ENCODE assay signal across 13 cellular contexts in genomic region chr3:58042947-58043707, GRCh38. TPM values are rescaled to one million over a fixed set of nuclear protein-coding genes. Genes with fewer than 3 reads are reported as not detected.
A peak's percentile ranks its signal among the peaks of the same experiment; 100 is the strongest.
DNase-seq lines count a peak whose midpoint lies in the region; ATAC-seq and TF ChIP-seq lines count a peak whose summit lies in the region.
"Had no signal": no experiment of that assay in that cellular context is flagged by ENCODE, and none has a peak within 500 bp of the region (broad histone marks: within the 10 kb centered on the region; RNA-seq: fewer than 3 reads in every experiment).

No MANE protein-coding gene starts in this region.

- H3K4me1 Mint-ChIP-seq in activated CD8-positive, alpha-beta memory T cell treated with anti-CD3 and anti-CD28 coated beads, Interleukin-2, amount 10 ng/mL, durations not matched to agents 7 days and 5 days: peaks cover 31% of the 10 kb centered on the region

- peaks cover 22% of the 10 kb centered on the region for H3K27me3 Mint-ChIP-seq in activated CD8-positive, alpha-beta memory T cell treated with anti-CD3 and anti-CD28 coated beads, Interleukin-2, amount 10 ng/mL, durations not matched to agents 7 days and 5 days
- H3K27me3 Mint-ChIP-seq: activated naive CD8-positive, alpha-beta T cell treated with anti-CD3 and anti-CD28 coated beads, Interleukin-2, amount 50 U/mL, for 24 hours had no signal

- H3K27me3 ChIP-seq in breast epithelium (no peaks in the 10 kb centered on the region), lower lobe of right lung (ENCODE audit: low read depth) (no peaks in the 10 kb centered on the region), transverse colon (no peaks in the 10 kb centered on the region)

- CTCF ChIA-PET in HEK293 (lab: Yijun Ruan, JAX): no interaction called here
- CTCF ChIA-PET in activated CD8-positive, alpha-beta memory T cell treated with anti-CD3 and anti-CD28 coated beads, Interleukin-2, amount 10 ng/mL, durations not matched to agents 7 days and 5 days (lab: Charles Lee): interaction anchor here (0.6 kb wide), 1 partner anchor 268 kb away, joined by 3 read pairs; no protein-coding TSS in a partner anchor

- DNase-seq in breast epithelium (ENCODE audit: low spot score in 2 of 2): no peak
- no peak for DNase-seq in lower lobe of right lung
- DNase-seq in transverse colon: no peak
- no peak for DNase-seq in activated CD8-positive, alpha-beta memory T cell treated with anti-CD3 and anti-CD28 coated beads, Interleukin-2, amount 10 ng/mL, durations not matched to agents 7 days and 5 days
- DNase-seq in kidney tubule cell (ENCODE audit: low spot score): no peak
- DNase-seq in Right ventricle myocardium inferior (ENCODE audit: missing footprints): no peak
- DNase-seq in GM19240 (ENCODE audit: insufficient read length, low spot score): no peak
- DNase-seq: activated naive CD8-positive, alpha-beta T cell treated with anti-CD3 and anti-CD28 coated beads, Interleukin-2, amount 50 U/mL, for 24 hours; COR-L47; MV-4-11; NCI-H2171 treated with DMSO at 0.1 percent for 48 hours; stimulated activated CD4-positive, alpha-beta T cell treated with anti-CD3 and anti-CD28 coated beads, Interleukin-2, amount 100 ng/mL, for 48 hours had no signal

- H3K36me3 Mint-ChIP-seq in activated CD8-positive, alpha-beta memory T cell treated with anti-CD3 and anti-CD28 coated beads, Interleukin-2, amount 10 ng/mL, durations not matched to agents 7 days and 5 days: no peaks in the 10 kb centered on the region

- no peak overlapping the region for H3K4me3 Mint-ChIP-seq in activated CD8-positive, alpha-beta memory T cell treated with anti-CD3 and anti-CD28 coated beads, Interleukin-2, amount 10 ng/mL, durations not matched to agents 7 days and 5 days
- H3K4me3 Mint-ChIP-seq: activated naive CD8-positive, alpha-beta T cell treated with anti-CD3 and anti-CD28 coated beads, Interleukin-2, amount 50 U/mL, for 24 hours had no signal

- H3K9me3 Mint-ChIP-seq in activated CD8-positive, alpha-beta memory T cell treated with anti-CD3 and anti-CD28 coated beads, Interleukin-2, amount 10 ng/mL, durations not matched to agents 7 days and 5 days (ENCODE audit: low read depth): no peaks in the 10 kb centered on the region
- H3K9me3 Mint-ChIP-seq: activated naive CD8-positive, alpha-beta T cell treated with anti-CD3 and anti-CD28 coated beads, Interleukin-2, amount 50 U/mL, for 24 hours had no signal

- TF ChIP-seq POLR2A in breast epithelium (IDR thresholded peaks at IDR 0.05) (no peak), transverse colon (IDR thresholded peaks at IDR 0.05) (no peak)

- 69 to 81% methylated on average over 2 to 6 of the region's 6 CpGs for WGBS in transverse colon (ENCODE audit: low coverage in 1 of 2), 2 donors

- POLR2A ChIA-PET in HEK293 (lab: Yijun Ruan, JAX): interaction anchor here (0.6 kb wide), 1 partner anchor 14 kb away, joined by 5 read pairs; no protein-coding TSS in a partner anchor

- ATAC-seq in lower lobe of right lung (peak; percentile 24 to 57), Right ventricle myocardium inferior (no peak)
- no peak for ATAC-seq in activated CD8-positive, alpha-beta memory T cell treated with anti-CD3 and anti-CD28 coated beads, Interleukin-2, amount 10 ng/mL, durations not matched to agents 7 days and 5 days

- no peak overlapping the region for H3K4me3 ChIP-seq in HEK293 (ENCODE audit: low read depth, low read length)
- no peak overlapping the region for H3K4me3 ChIP-seq in breast epithelium
- no peak overlapping the region for H3K4me3 ChIP-seq in lower lobe of right lung
- no peak overlapping the region for H3K4me3 ChIP-seq in transverse colon

- in situ Hi-C loops in transverse colon (cut with MboI; ENCODE audit: low pct_ligation_motif_present in 1 of 4, low pct_unique_long_range_greater_than_20kb in 1 of 4, low sequenced_read_pairs in 3 of 4): no loop called here

- H3K9me3 ChIP-seq in HEK293 (ENCODE audit: control insufficient read depth, insufficient read depth, low read depth, low read length) (no peaks in the 10 kb centered on the region), breast epithelium (no peaks in the 10 kb centered on the region), lower lobe of right lung (no peaks in the 10 kb centered on the region), transverse colon (no peaks in the 10 kb centered on the region)

- H3K4me1 ChIP-seq in HEK293 (ENCODE audit: control insufficient read depth, insufficient read depth, low read length): peaks cover 5% of the 10 kb centered on the region
- peaks cover 10 to 20% of the 10 kb centered on the region in 2 donors for H3K4me1 ChIP-seq in breast epithelium
- H3K4me1 ChIP-seq in lower lobe of right lung: peaks cover 62% of the 10 kb centered on the region
- peaks cover 30 to 61% (median 47%) of the 10 kb centered on the region in 4 donors for H3K4me1 ChIP-seq in transverse colon

- TF ChIP-seq EP300 in transverse colon (IDR thresholded peaks at IDR 0.05; ENCODE audit: low read depth): no peak

- H3K27ac Mint-ChIP-seq in activated CD8-positive, alpha-beta memory T cell treated with anti-CD3 and anti-CD28 coated beads, Interleukin-2, amount 10 ng/mL, durations not matched to agents 7 days and 5 days: no peak overlapping the region

- intact Hi-C loops in breast epithelium (cut with DNase I; ENCODE audit: low total_unique reads): no loop called here
- intact Hi-C loops in lower lobe of right lung (cut with DNase I): no loop called here
- intact Hi-C loops in transverse colon (cut with DNase I; ENCODE audit: low total_unique reads): no loop called here
- intact Hi-C loops in Right ventricle myocardium inferior (cut with DNase I): no loop called here

- H3K27ac ChIP-seq in HEK293 (ENCODE audit: extremely low read depth, low read depth, low read length) (no peak overlapping the region), breast epithelium (peak overlapping the region; percentile 68 to 77), lower lobe of right lung (peak overlapping the region; percentile 44), transverse colon (peak overlapping the region; percentile 43 to 79 (median 66))

- H3K36me3 ChIP-seq in HEK293 (ENCODE audit: control insufficient read depth in 2 of 2, insufficient read depth in 1 of 2, low read length in 2 of 2) (no peaks in the 10 kb centered on the region), breast epithelium (no peaks in the 10 kb centered on the region), lower lobe of right lung (no peaks in the 10 kb centered on the region), transverse colon (no peaks in the 10 kb centered on the region)

- no peak for TF ChIP-seq CTCF in HEK293 (tag by site-specific recombination; IDR thresholded peaks at IDR 0.05)
- TF ChIP-seq CTCF in breast epithelium (IDR thresholded peaks at IDR 0.05): no peak
- TF ChIP-seq CTCF in lower lobe of right lung (IDR thresholded peaks at IDR 0.05): no peak
- TF ChIP-seq CTCF in transverse colon (IDR thresholded peaks at IDR 0.05): no peak

TF ChIP-seq in HEK293, 187 proteins besides CTCF, POLR2A, EP300 and RAD21:
- TF ChIP-seq PRDM6 (tag by site-specific recombination; IDR thresholded peaks at IDR 0.05) (0 out of 2 replicates have a peak, but pooled peaks have one; percentile 18), ZNF777 (tag by site-specific recombination; IDR thresholded peaks at IDR 0.05; ENCODE audit: borderline replicate concordance) (no peak), PRDM4 (tag by site-specific recombination; IDR thresholded peaks at IDR 0.05) (peak; percentile 33; the same call in 1 of the 2 replicates)

RNA-seq across cellular contexts. Expression of gene FLNB, which starts 34.9 kb away (rescaled TPM):
- 100 to 1,000 TPM in 2 of 3 donors, 10 to 100 TPM in 1; 40.3 to 242 (median 164) TPM for total RNA-seq in breast epithelium
- total RNA-seq in lower lobe of right lung: 83.3 TPM
- total RNA-seq in transverse colon: 100 to 1,000 TPM; 282 to 707 (median 563) TPM
- 10 to 100 TPM in 1 of 2 experiments, 1 to 10 TPM in 1; 9.8 to 13.2 TPM for total RNA-seq in activated CD8-positive, alpha-beta memory T cell treated with anti-CD3 and anti-CD28 coated beads, Interleukin-2, amount 10 ng/mL, durations not matched to agents 7 days and 5 days
- total RNA-seq in Right ventricle myocardium inferior: 32.1 TPM

Comparison
In these comparisons a context has a peak if more than half of its experiments do, and no peak if none do; other contexts are left out.
1. ATAC-seq: peak in lower lobe of right lung (2 of 2); none in activated CD8-positive, alpha-beta memory T cell treated with anti-CD3 and anti-CD28 coated beads, Interleukin-2, amount 10 ng/mL, durations not matched to agents 7 days and 5 days (single experiment) and Right ventricle myocardium inferior (single experiment).